In genomic region chr1:167518331-167518700, GRCh38 we compare ENCODE assay signal across 1 cellular context.
TF ChIP-seq lines count a peak whose summit lies in the region.

Gene CD247, minus strand, starts transcription at chr1:167518529. Its CDS starts 64 bp downstream, at chr1:167518465.

TF ChIP-seq in H1, 55 proteins besides CTCF, POLR2A, EP300 and RAD21 (continued from another document):
- no peak for TF ChIP-seq CHD7 (IDR thresholded peaks at IDR 0.05; ENCODE audit: insufficient replicate concordance, low read length)
- TF ChIP-seq CHD2 (IDR thresholded peaks at IDR 0.05; ENCODE audit: low read length), result no peak
TF ChIP-seq in H1: peak in this region for 0.
